ENCODE assay signal across 23 cellular contexts in the genomic region with DNA sequence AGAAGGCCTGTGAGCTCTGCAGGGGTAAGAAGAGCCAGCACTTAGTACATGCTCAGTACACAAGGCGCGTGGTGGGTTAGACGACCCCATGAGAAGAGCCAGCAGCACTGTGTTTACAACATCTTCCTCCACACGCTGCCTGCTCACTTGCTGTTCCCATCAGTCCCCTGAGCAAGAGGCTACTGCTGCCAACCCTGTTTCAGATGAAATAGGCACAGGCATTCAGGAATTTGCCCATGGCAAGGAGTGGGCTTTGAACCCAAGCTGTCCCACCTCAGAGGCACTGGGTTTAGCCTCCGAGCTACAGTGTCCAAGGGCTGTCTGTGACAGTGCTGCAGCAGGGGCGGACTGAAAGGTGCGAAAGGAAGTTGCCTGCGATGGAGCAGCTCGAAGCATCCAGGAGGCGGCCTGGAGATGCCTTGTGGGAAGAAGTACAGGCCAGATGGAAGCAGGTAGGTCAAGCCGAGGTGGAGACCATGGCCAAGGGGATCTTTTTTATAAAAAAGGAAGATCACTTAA.
"Had no signal": no experiment of that assay in that cellular context is flagged by ENCODE, and none has a peak within 500 bp of the region (broad histone marks: within the 10 kb centered on the region; RNA-seq: fewer than 3 reads in every experiment).

No MANE protein-coding gene starts in this region.

- H3K36me3 ChIP-seq: heart left ventricle, lower lobe of right lung, right lobe of liver, stomach, suprapubic skin, vagina had no signal

- H3K9me3 Mint-ChIP-seq: activated naive CD8-positive, alpha-beta T cell treated with anti-CD3 and anti-CD28 coated beads, Interleukin-2, amount 50 U/mL, for 24 hours; activated T-helper 1 cell treated with anti-CD3 and anti-CD28 coated beads, Interleukin-12 subunit alpha, Interleukin-12 subunit beta, Interleukin-2, Interleukin-4 antibody, amounts not matched to agents 30 ng/mL and 10 ng/mL and 1 ng/mL, durations not matched to agents 14 hours and 24 hours and 36 hours; naive B cell; stimulated activated effector memory CD8-positive, alpha-beta T cell treated with anti-CD3 and anti-CD28 coated beads, Interleukin-12 subunit alpha, Interleukin-12 subunit beta, amount 100 ng/mL, for 72 hours had no signal

- H3K27ac Mint-ChIP-seq: activated CD8-positive, alpha-beta T cell treated with anti-CD3 and anti-CD28 coated beads, Interleukin-2, amount 10 ng/mL, durations not matched to agents 7 days and 5 days; activated naive CD8-positive, alpha-beta T cell treated with anti-CD3 and anti-CD28 coated beads, Interleukin-2, amount 50 U/mL, for 24 hours; stimulated activated effector memory CD8-positive, alpha-beta T cell treated with anti-CD3 and anti-CD28 coated beads, Interleukin-12 subunit alpha, Interleukin-12 subunit beta, amount 100 ng/mL, for 72 hours had no signal

- H3K4me1 ChIP-seq: body of pancreas, heart left ventricle, lower lobe of right lung, right lobe of liver, stomach, suprapubic skin, vagina had no signal

- H3K4me3 Mint-ChIP-seq: activated CD8-positive, alpha-beta T cell treated with anti-CD3 and anti-CD28 coated beads, Interleukin-2, amount 10 ng/mL, durations not matched to agents 7 days and 5 days; activated naive CD8-positive, alpha-beta T cell treated with anti-CD3 and anti-CD28 coated beads, Interleukin-2, amount 50 U/mL, for 24 hours; activated T-helper 1 cell treated with anti-CD3 and anti-CD28 coated beads, Interleukin-12 subunit alpha, Interleukin-12 subunit beta, Interleukin-2, Interleukin-4 antibody, amounts not matched to agents 30 ng/mL and 10 ng/mL and 1 ng/mL, durations not matched to agents 14 hours and 24 hours and 36 hours; stimulated activated effector memory CD8-positive, alpha-beta T cell treated with anti-CD3 and anti-CD28 coated beads, Interleukin-12 subunit alpha, Interleukin-12 subunit beta, amount 100 ng/mL, for 72 hours had no signal

- H3K36me3 Mint-ChIP-seq: naive B cell; stimulated activated effector memory CD8-positive, alpha-beta T cell treated with anti-CD3 and anti-CD28 coated beads, Interleukin-12 subunit alpha, Interleukin-12 subunit beta, amount 100 ng/mL, for 72 hours had no signal

- H3K4me1 Mint-ChIP-seq: stimulated activated effector memory CD8-positive, alpha-beta T cell treated with anti-CD3 and anti-CD28 coated beads, Interleukin-12 subunit alpha, Interleukin-12 subunit beta, amount 100 ng/mL, for 72 hours had no signal

- H3K27me3 ChIP-seq: right lobe of liver, vagina had no signal

- DNase-seq: activated CD4-positive, alpha-beta T cell treated with anti-CD3 and anti-CD28 coated beads for 1 hour; activated CD4-positive, alpha-beta T cell treated with anti-CD3 and anti-CD28 coated beads, Interleukin-2, amount 50 U/mL, for 1 hour; activated CD8-positive, alpha-beta T cell treated with anti-CD3 and anti-CD28 coated beads, Interleukin-2, amount 10 ng/mL, durations not matched to agents 7 days and 5 days; activated gamma-delta T cell; activated naive CD4-positive, alpha-beta T cell treated with anti-CD3 and anti-CD28 coated beads, Interleukin-2, amount 50 U/mL, for 16 hours; activated naive CD8-positive, alpha-beta T cell treated with anti-CD3 and anti-CD28 coated beads, Interleukin-2, amount 50 U/mL, for 24 hours; body of pancreas; caudate nucleus; dermis blood vessel endothelial cell; heart left ventricle; lower lobe of right lung; posterior cingulate gyrus; right lobe of liver; small intestine; stimulated activated CD4-positive, alpha-beta T cell treated with anti-CD3 and anti-CD28 coated beads, Interleukin-2, amount 100 ng/mL, for 24 hours; stomach; trophoblast cell had no signal

- H3K27ac ChIP-seq: body of pancreas, heart left ventricle, lower lobe of right lung, right lobe of liver, stomach, suprapubic skin, vagina, VCaP had no signal

- H3K9me3 ChIP-seq: body of pancreas, heart left ventricle, lower lobe of right lung, right lobe of liver, stomach, suprapubic skin, vagina had no signal

- H3K4me3 ChIP-seq: body of pancreas, heart left ventricle, lower lobe of right lung, right lobe of liver, stomach, suprapubic skin, vagina had no signal

- ATAC-seq: activated CD8-positive, alpha-beta T cell treated with anti-CD3 and anti-CD28 coated beads, Interleukin-2, amount 10 ng/mL, durations not matched to agents 7 days and 5 days; activated naive CD8-positive, alpha-beta T cell treated with anti-CD3 and anti-CD28 coated beads, Interleukin-2, amount 50 U/mL, for 24 hours; body of pancreas; lower lobe of right lung; right lobe of liver; stimulated activated effector memory CD8-positive, alpha-beta T cell treated with anti-CD3 and anti-CD28 coated beads, Interleukin-12 subunit alpha, Interleukin-12 subunit beta, amount 100 ng/mL, for 72 hours had no signal
